In the genomic region with DNA sequence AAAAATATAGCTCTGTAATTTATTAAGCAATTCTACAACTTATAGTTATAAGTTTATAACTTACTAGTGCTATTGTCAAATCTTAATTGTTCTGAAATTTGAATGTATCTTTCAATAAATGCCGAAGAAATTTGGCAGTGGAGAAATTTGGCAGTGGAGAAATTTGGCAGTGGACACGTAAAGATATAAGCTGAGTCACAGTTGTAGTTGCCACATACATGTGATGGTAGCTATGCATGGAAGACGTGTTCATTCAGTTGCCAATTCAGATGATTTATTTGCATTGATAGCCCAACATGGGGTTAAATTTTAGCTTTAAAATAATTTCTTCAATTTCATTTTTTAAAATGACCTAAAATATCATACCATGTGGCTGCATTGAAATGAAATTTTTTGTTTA, we compare ENCODE assay signal across 25 cellular contexts.
"Had no signal": no experiment of that assay in that cellular context is flagged by ENCODE, and none has a peak within 500 bp of the region (broad histone marks: within the 10 kb centered on the region; RNA-seq: fewer than 3 reads in every experiment).

No MANE protein-coding gene starts in this region.

- DNase-seq: cortex of kidney; dorsolateral prefrontal cortex; effector CD8-positive, alpha-beta T cell; gastrocnemius medialis; heart right ventricle; hypothalamus; islet precursor cell; mammary epithelial cell; mucosa of descending colon; naive thymus-derived CD8-positive, alpha-beta T cell; nucleus accumbens; ovary; right cardiac atrium; stimulated activated CD4-positive, alpha-beta T cell treated with anti-CD3 and anti-CD28 coated beads, Interleukin-2, amount 100 ng/mL, for 48 hours; stimulated activated CD8-positive, alpha-beta memory T cell treated with anti-CD3 and anti-CD28 coated beads, Interleukin-4, amount 100 ng/mL, for 48 hours; stimulated activated naive CD8-positive, alpha-beta T cell treated with anti-CD3 and anti-CD28 coated beads, Interleukin-15, Interleukin-2, amounts not matched to agents 100 U/mL and 50 U/mL, for 24 hours; thyroid gland; upper lobe of left lung; uterus had no signal

- H3K4me2 ChIP-seq: smooth muscle cell had no signal

- H3K27ac ChIP-seq: dorsolateral prefrontal cortex, epithelial cell of prostate, esophagus muscularis mucosa, gastrocnemius medialis, heart right ventricle, ovary, suprapubic skin, thyroid gland, upper lobe of left lung, uterus had no signal

- H3K36me3 ChIP-seq: esophagus muscularis mucosa, gastrocnemius medialis, heart right ventricle, ovary, suprapubic skin, thyroid gland, upper lobe of left lung, uterus had no signal

- H3K27me3 ChIP-seq: dorsolateral prefrontal cortex, esophagus muscularis mucosa, gastrocnemius medialis, heart right ventricle, ovary, suprapubic skin, thyroid gland, upper lobe of left lung, uterus had no signal

- H3K9me3 ChIP-seq: gastrocnemius medialis, mucosa of descending colon, ovary, suprapubic skin, thyroid gland, upper lobe of left lung had no signal

- H3K4me3 ChIP-seq: dorsolateral prefrontal cortex, esophagus muscularis mucosa, gastrocnemius medialis, heart right ventricle, mucosa of descending colon, ovary, smooth muscle cell, suprapubic skin, thyroid gland, upper lobe of left lung, uterus had no signal

- H3K4me1 ChIP-seq: esophagus muscularis mucosa, gastrocnemius medialis, upper lobe of left lung, uterus had no signal

- ATAC-seq: heart right ventricle; left lobe of liver; mucosa of descending colon; naive thymus-derived CD8-positive, alpha-beta T cell; right cardiac atrium; stimulated activated effector memory CD8-positive, alpha-beta T cell treated with anti-CD3 and anti-CD28 coated beads, Interleukin-12 subunit alpha, Interleukin-12 subunit beta, amount 100 ng/mL, for 72 hours; stimulated activated naive CD8-positive, alpha-beta T cell treated with anti-CD3 and anti-CD28 coated beads, Interleukin-15, Interleukin-2, amounts not matched to agents 100 U/mL and 50 U/mL, for 24 hours had no signal
